In genomic region chr6:142246960-142247359, GRCh38 we compare ENCODE assay signal across 14 cellular contexts. TPM values are rescaled to one million over a fixed set of nuclear protein-coding genes. Genes with fewer than 3 reads are reported as not detected.
DNase-seq lines count a peak whose midpoint lies in the region; ATAC-seq and TF ChIP-seq lines count a peak whose summit lies in the region.
"Had no signal": no experiment of that assay in that cellular context is flagged by ENCODE, and none has a peak within 500 bp of the region (broad histone marks: within the 10 kb centered on the region; RNA-seq: fewer than 3 reads in every experiment).

No MANE protein-coding gene starts in this region.

- TF ChIP-seq CTCF in GM10266 (IDR thresholded peaks at IDR 0.05; ENCODE audit: control insufficient read depth, insufficient read depth, low read depth, missing control alignments) = no peak

- ATAC-seq in GM19043 (IDR thresholded peaks at IDR 0.05; ENCODE audit: low read depth, unreplicated experiment) = peak; percentile 63
- ATAC-seq in GM21786 (IDR thresholded peaks at IDR 0.05; ENCODE audit: unreplicated experiment) = peak; percentile 76
- peak; percentile 54 for ATAC-seq in HG03175 (IDR thresholded peaks at IDR 0.05; ENCODE audit: unreplicated experiment)
- ATAC-seq in left ventricle myocardium superior = no peak
- no peak for ATAC-seq in GM18520 (IDR thresholded peaks at IDR 0.05; ENCODE audit: unreplicated experiment)

- intact Hi-C loops in left ventricle myocardium superior (cut with micrococcal nuclease) = no loop called here

- peak; percentile 2 for DNase-seq in GM10266 (ENCODE audit: extremely low spot score)
- no peak for DNase-seq in left ventricle myocardium superior
- DNase-seq in LoVo (ENCODE audit: low spot score) = no peak
- no peak for DNase-seq in AG20443 (ENCODE audit: low spot score)
- DNase-seq: activated gamma-delta T cell, DMS79 treated with DMSO at 0.1 percent for 48 hours, MM.1S, NCI-H2081, NCI-H774, RPMI8226 had no signal

RNA-seq across cellular contexts. Expression of gene ADGRG6, which starts 54.8 kb away (rescaled TPM):
- 3.8 TPM for total RNA-seq in left ventricle myocardium superior

Comparison
In these comparisons a context has a peak if more than half of its experiments do, and no peak if none do; other contexts are left out.
1. ATAC-seq: peak in GM19043 (single experiment), GM21786 (single experiment) and HG03175 (single experiment); none in left ventricle myocardium superior (single experiment) and GM18520 (single experiment).